ENCODE assay signal across 22 cellular contexts in genomic region chr19:17722655-17723240, GRCh38. TPM values are rescaled to one million over a fixed set of nuclear protein-coding genes. Genes with fewer than 3 reads are reported as not detected.
DNase-seq lines count a peak whose midpoint lies in the region; ATAC-seq and TF ChIP-seq lines count a peak whose summit lies in the region.
"Had no signal": no experiment of that assay in that cellular context is flagged by ENCODE, and none has a peak within 500 bp of the region (broad histone marks: within the 10 kb centered on the region; RNA-seq: fewer than 3 reads in every experiment).

No MANE protein-coding gene starts in this region.

- H3K9me3 Mint-ChIP-seq in activated naive CD4-positive, alpha-beta T cell treated with anti-CD3 and anti-CD28 coated beads, Interleukin-2, amount 50 U/mL, for 72 hours = no peaks in the 10 kb centered on the region
- H3K9me3 Mint-ChIP-seq in central memory CD8-positive, alpha-beta T cell = no peaks in the 10 kb centered on the region
- no peaks in the 10 kb centered on the region for H3K9me3 Mint-ChIP-seq in activated T-cell treated with anti-CD3 and anti-CD28 coated beads, Interleukin-2, amount 50 U/mL, for 4 hours
- H3K9me3 Mint-ChIP-seq: CD4-positive, alpha-beta T cell; IgD-negative memory B cell had no signal

- H3K4me1 ChIP-seq in neutrophil (ENCODE audit: control insufficient read depth in 1 of 2, insufficient read depth in 1 of 2, low read depth in 1 of 2, low read length in 1 of 2) (peaks cover 42 to 46% of the 10 kb centered on the region in 2 experiments), right lobe of liver (peaks cover 0 to 18% (median 5%) of the 10 kb centered on the region in 4 donors)

- H3K4me3 Mint-ChIP-seq in central memory CD8-positive, alpha-beta T cell = peak overlapping the region; percentile 84
- no peak overlapping the region for H3K4me3 Mint-ChIP-seq in activated T-cell treated with anti-CD3 and anti-CD28 coated beads, Interleukin-2, amount 50 U/mL, for 4 hours

- ATAC-seq in activated naive CD4-positive, alpha-beta T cell treated with anti-CD3 and anti-CD28 coated beads, Interleukin-2, amount 50 U/mL, for 72 hours = no peak
- ATAC-seq in central memory CD8-positive, alpha-beta T cell (replicated peaks; ENCODE audit: extremely low read depth, poor library complexity, severe bottlenecking) = no peak
- ATAC-seq in GM19324 (IDR thresholded peaks at IDR 0.05; ENCODE audit: low FRiP score, unreplicated experiment) (no peak), GM19023 (IDR thresholded peaks at IDR 0.05; ENCODE audit: unreplicated experiment) (no peak), right lobe of liver (no peak)
- no peak for ATAC-seq in activated T-cell treated with anti-CD3 and anti-CD28 coated beads, Interleukin-2, amount 50 U/mL, for 4 hours
- ATAC-seq: HCT116, Panc1 had no signal

- no peaks in the 10 kb centered on the region for H3K9me3 ChIP-seq in neutrophil
- H3K9me3 ChIP-seq in right lobe of liver = no peaks in the 10 kb centered on the region

- no peak for TF ChIP-seq POLR2A in right lobe of liver (IDR thresholded peaks at IDR 0.05)

- H3K27me3 Mint-ChIP-seq in central memory CD8-positive, alpha-beta T cell = no peaks in the 10 kb centered on the region
- no peaks in the 10 kb centered on the region for H3K27me3 Mint-ChIP-seq in activated T-cell treated with anti-CD3 and anti-CD28 coated beads, Interleukin-2, amount 50 U/mL, for 4 hours (ENCODE audit: low read depth)
- H3K27me3 Mint-ChIP-seq: B cell; CD4-positive, alpha-beta T cell; IgD-negative memory B cell had no signal

- H3K36me3 ChIP-seq in neutrophil (peaks cover 55% of the 10 kb centered on the region), right lobe of liver (peaks cover 0 to 29% (median 5%) of the 10 kb centered on the region in 4 donors)

- H3K27ac Mint-ChIP-seq in activated naive CD4-positive, alpha-beta T cell treated with anti-CD3 and anti-CD28 coated beads, Interleukin-2, amount 50 U/mL, for 72 hours = peak overlapping the region; percentile 81
- no peak overlapping the region for H3K27ac Mint-ChIP-seq in central memory CD8-positive, alpha-beta T cell (ENCODE audit: low read depth)
- H3K27ac Mint-ChIP-seq: B cell had no signal

- 65% methylated on average over 4 of the region's 12 CpGs for WGBS in right lobe of liver (ENCODE audit: insufficient coverage, low coverage, low lambda C conversion rate, missing lambda C conversion rate)

- H3K27me3 ChIP-seq in neutrophil = no peaks in the 10 kb centered on the region
- H3K27me3 ChIP-seq in right lobe of liver = no peaks in the 10 kb centered on the region

- intact Hi-C loops in right lobe of liver (cut with DNase I) = no loop called here

- peaks cover 43% of the 10 kb centered on the region for H3K4me1 Mint-ChIP-seq in central memory CD8-positive, alpha-beta T cell
- H3K4me1 Mint-ChIP-seq in activated T-cell treated with anti-CD3 and anti-CD28 coated beads, Interleukin-2, amount 50 U/mL, for 4 hours (ENCODE audit: low read depth) = peaks cover 35% of the 10 kb centered on the region

- TF ChIP-seq CTCF in neutrophil (IDR thresholded peaks at IDR 0.05) (no peak), right lobe of liver (IDR thresholded peaks at IDR 0.05) (no peak)

- H3K27ac ChIP-seq in neutrophil = peak overlapping the region; percentile 77
- no peak overlapping the region for H3K27ac ChIP-seq in right lobe of liver
- H3K27ac ChIP-seq: 22Rv1, KMS-11 had no signal

- no peak overlapping the region for H3K4me3 ChIP-seq in neutrophil (ENCODE audit: low read depth in 1 of 2, low read length in 1 of 2)
- H3K4me3 ChIP-seq in right lobe of liver = no peak overlapping the region

- no peak for DNase-seq in activated naive CD4-positive, alpha-beta T cell treated with anti-CD3 and anti-CD28 coated beads, Interleukin-2, amount 50 U/mL, for 72 hours (ENCODE audit: low spot score in 2 of 2)
- DNase-seq in activated naive CD4-positive, alpha-beta T cell treated with anti-CD3 and anti-CD28 coated beads, Interleukin-2, amount 50 U/mL, for 16 hours = no peak
- DNase-seq in central memory CD8-positive, alpha-beta T cell (ENCODE audit: low spot score in 2 of 2) = no peak
- no peak for DNase-seq in right lobe of liver
- DNase-seq in activated T-cell treated with anti-CD3 and anti-CD28 coated beads, Interleukin-2, amount 50 U/mL, for 4 hours = no peak
- DNase-seq: CD4-positive, alpha-beta T cell; NCI-H1048; NCI-H1417; NCI-H1694; NCI-H2029 treated with DMSO at 0.1 percent for 48 hours; NCI-H2227 treated with DMSO at 0.1 percent for 48 hours; NCI-H526 treated with DMSO at 0.1 percent for 48 hours; SHP77 had no signal

- peaks cover 5 to 14% of the 10 kb centered on the region in 2 donors for H3K36me3 Mint-ChIP-seq in activated naive CD4-positive, alpha-beta T cell treated with anti-CD3 and anti-CD28 coated beads, Interleukin-2, amount 50 U/mL, for 72 hours
- H3K36me3 Mint-ChIP-seq in central memory CD8-positive, alpha-beta T cell (ENCODE audit: insufficient read depth) = peaks cover 15% of the 10 kb centered on the region
- H3K36me3 Mint-ChIP-seq in activated T-cell treated with anti-CD3 and anti-CD28 coated beads, Interleukin-2, amount 50 U/mL, for 4 hours (ENCODE audit: insufficient read depth) = peaks cover 17% of the 10 kb centered on the region
- H3K36me3 Mint-ChIP-seq: IgD-negative memory B cell had no signal

RNA-seq across cellular contexts. Expression of gene MAP1S, which starts 3.5 kb away (rescaled TPM):
- total RNA-seq in activated naive CD4-positive, alpha-beta T cell treated with anti-CD3 and anti-CD28 coated beads, Interleukin-2, amount 50 U/mL, for 72 hours = 10 to 100 TPM; 57.8 to 65.8 TPM
- total RNA-seq in right lobe of liver = 10 to 100 TPM; 11.1 to 31.3 (median 14.9) TPM
- total RNA-seq in activated T-cell treated with anti-CD3 and anti-CD28 coated beads, Interleukin-2, amount 50 U/mL, for 4 hours = 10 to 100 TPM; 75.7 to 81.4 (median 79.3) TPM

RNA-seq across cellular contexts. Expression of gene FCHO1, which starts 28.5 kb away (rescaled TPM):
- total RNA-seq in activated naive CD4-positive, alpha-beta T cell treated with anti-CD3 and anti-CD28 coated beads, Interleukin-2, amount 50 U/mL, for 72 hours = 10 to 100 TPM; 62.0 to 81.4 TPM
- total RNA-seq in right lobe of liver = 1 to 10 TPM in 4 of 6 experiments, under 1 TPM in 2; 0.93 to 3.6 (median 1.3) TPM
- 10 to 100 TPM; 53.0 to 60.4 (median 56.2) TPM for total RNA-seq in activated T-cell treated with anti-CD3 and anti-CD28 coated beads, Interleukin-2, amount 50 U/mL, for 4 hours

RNA-seq across cellular contexts. Expression of gene UNC13A, which starts 34.6 kb away (rescaled TPM):
- total RNA-seq in activated naive CD4-positive, alpha-beta T cell treated with anti-CD3 and anti-CD28 coated beads, Interleukin-2, amount 50 U/mL, for 72 hours = under 1 TPM; 0.04 to 0.20 TPM
- total RNA-seq in right lobe of liver = under 1 TPM in 1 of 6 experiments, not detected in 5; 0.02 TPM
- under 1 TPM in 2 of 3 donors, not detected in 1; 0.08 to 0.15 TPM for total RNA-seq in activated T-cell treated with anti-CD3 and anti-CD28 coated beads, Interleukin-2, amount 50 U/mL, for 4 hours

Comparison
In these comparisons a context has a peak if more than half of its experiments do, and no peak if none do; other contexts are left out.
1. RNA of gene FCHO1, which starts 28.5 kb away (total RNA-seq): 62.0 to 81.4 TPM in activated naive CD4-positive, alpha-beta T cell treated with anti-CD3 and anti-CD28 coated beads, Interleukin-2, amount 50 U/mL, for 72 hours and 53.0 to 60.4 TPM in activated T-cell treated with anti-CD3 and anti-CD28 coated beads, Interleukin-2, amount 50 U/mL, for 4 hours; 0.93 to 3.6 TPM in right lobe of liver; every median in the first group is over 10 times any median in the second.